1 cellular context compared by ENCODE assay signal in genomic region chr16:72123426-72123825, GRCh38.
TF ChIP-seq lines count a peak whose summit lies in the region.

No MANE protein-coding gene starts in this region.

TF ChIP-seq in IMR-90, 13 proteins besides CTCF, POLR2A, EP300 and RAD21:
- TF ChIP-seq, protein P1, sequence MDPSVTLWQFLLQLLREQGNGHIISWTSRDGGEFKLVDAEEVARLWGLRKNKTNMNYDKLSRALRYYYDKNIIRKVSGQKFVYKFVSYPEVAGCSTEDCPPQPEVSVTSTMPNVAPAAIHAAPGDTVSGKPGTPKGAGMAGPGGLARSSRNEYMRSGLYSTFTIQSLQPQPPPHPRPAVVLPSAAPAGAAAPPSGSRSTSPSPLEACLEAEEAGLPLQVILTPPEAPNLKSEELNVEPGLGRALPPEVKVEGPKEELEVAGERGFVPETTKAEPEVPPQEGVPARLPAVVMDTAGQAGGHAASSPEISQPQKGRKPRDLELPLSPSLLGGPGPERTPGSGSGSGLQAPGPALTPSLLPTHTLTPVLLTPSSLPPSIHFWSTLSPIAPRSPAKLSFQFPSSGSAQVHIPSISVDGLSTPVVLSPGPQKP (IDR thresholded peaks at IDR 0.05; ENCODE audit: borderline replicate concordance, low read depth, low read length) = no peak
- TF ChIP-seq FOS (IDR thresholded peaks at IDR 0.05; ENCODE audit: low read depth, low read length) (no peak), MAZ (IDR thresholded peaks at IDR 0.05; ENCODE audit: borderline replicate concordance, low read depth, low read length) (no peak), BHLHE40 (IDR thresholded peaks at IDR 0.05; ENCODE audit: low read depth, low read length) (no peak), NFE2L2 (IDR thresholded peaks at IDR 0.05; ENCODE audit: low read depth, low read length) (no peak)
